In genomic region chr17:48023408-48024148, GRCh38 we compare ENCODE assay signal across 1 cellular context.
TF ChIP-seq lines count a peak whose summit lies in the region.

No MANE protein-coding gene starts in this region.

TF ChIP-seq in HEK293, 187 proteins besides CTCF, POLR2A, EP300 and RAD21 (continued from another document and continues in another):
- peak; percentile 90 for TF ChIP-seq PATZ1 (tag by site-specific recombination; IDR thresholded peaks at IDR 0.05)
- no peak for TF ChIP-seq ZNF19 (tag by site-specific recombination; IDR thresholded peaks at IDR 0.05; ENCODE audit: low read depth)
- TF ChIP-seq ZNF621 (tag by site-specific recombination; IDR thresholded peaks at IDR 0.05): no peak
- TF ChIP-seq ZBTB17 (tag by site-specific recombination; IDR thresholded peaks at IDR 0.05): peak; percentile 71
- no peak for TF ChIP-seq ZNF274 (IDR thresholded peaks at IDR 0.05; ENCODE audit: low read length)
- no peak for TF ChIP-seq ZNF274 (tag by site-specific recombination; IDR thresholded peaks at IDR 0.05; ENCODE audit: borderline replicate concordance)
- TF ChIP-seq FEZF1 (tag by site-specific recombination; IDR thresholded peaks at IDR 0.05): no peak
- TF ChIP-seq SETDB1 (IDR thresholded peaks at IDR 0.05; ENCODE audit: insufficient read length, low read length): no peak
- no peak for TF ChIP-seq ZNF362 (tag by site-specific recombination; IDR thresholded peaks at IDR 0.05)
- peak; percentile 92 for TF ChIP-seq ZNF600 (tag by site-specific recombination; IDR thresholded peaks at IDR 0.05)
- TF ChIP-seq SCRT1 (tag by site-specific recombination; IDR thresholded peaks at IDR 0.05; ENCODE audit: borderline replicate concordance): no peak
- TF ChIP-seq ZNF488 (tag by site-specific recombination; IDR thresholded peaks at IDR 0.05): no peak
- no peak for TF ChIP-seq ZNF585B (tag by site-specific recombination; IDR thresholded peaks at IDR 0.05)
- no peak for TF ChIP-seq TRIM28 (IDR thresholded peaks at IDR 0.05; ENCODE audit: borderline replicate concordance, low read length)
- TF ChIP-seq ZFHX2 (tag by site-specific recombination; conservative IDR thresholded peaks at IDR 0.05): peak; percentile 48
- no peak for TF ChIP-seq ZNF610 (tag by site-specific recombination; IDR thresholded peaks at IDR 0.05; ENCODE audit: borderline replicate concordance)
- peak; percentile 50; the same call in 1 of the 2 replicates for TF ChIP-seq ZNF24 (tag by site-specific recombination; IDR thresholded peaks at IDR 0.05)
- no peak for TF ChIP-seq ZNF155 (tag by site-specific recombination; IDR thresholded peaks at IDR 0.05)
- 0 out of 2 replicates have a peak, but pooled peaks have one; percentile 30 for TF ChIP-seq OVOL3 (tag by site-specific recombination; IDR thresholded peaks at IDR 0.05)
- TF ChIP-seq AEBP2 (tag by site-specific recombination; IDR thresholded peaks at IDR 0.05; ENCODE audit: borderline replicate concordance): no peak
- no peak for TF ChIP-seq ZNF433 (tag by site-specific recombination; IDR thresholded peaks at IDR 0.05; ENCODE audit: low read depth)
- TF ChIP-seq HIC1 (tag by site-specific recombination; IDR thresholded peaks at IDR 0.05): peak; percentile 91
- TF ChIP-seq ZNF416 (tag by site-specific recombination; IDR thresholded peaks at IDR 0.05): no peak
- peak; percentile 76; the same call in 1 of the 2 replicates for TF ChIP-seq IKZF3 (tag by site-specific recombination; IDR thresholded peaks at IDR 0.05)
- no peak for TF ChIP-seq ZNF404 (tag by site-specific recombination; IDR thresholded peaks at IDR 0.05)
- no peak for TF ChIP-seq ZNF792 (tag by site-specific recombination; IDR thresholded peaks at IDR 0.05)
- no peak for TF ChIP-seq ZFP69B (tag by site-specific recombination; IDR thresholded peaks at IDR 0.05)
- no peak for TF ChIP-seq ZNF146 (tag by site-specific recombination; IDR thresholded peaks at IDR 0.05)
- no peak for TF ChIP-seq ZNF391 (tag by site-specific recombination; IDR thresholded peaks at IDR 0.05; ENCODE audit: borderline replicate concordance, low read depth)
- TF ChIP-seq ZNF785 (tag by site-specific recombination; IDR thresholded peaks at IDR 0.05): no peak
- TF ChIP-seq GFI1B (tag by site-specific recombination; IDR thresholded peaks at IDR 0.05): no peak
- no peak for TF ChIP-seq ZBTB49 (tag by site-specific recombination; IDR thresholded peaks at IDR 0.05; ENCODE audit: low read depth)
- TF ChIP-seq GLI4 (tag by site-specific recombination; IDR thresholded peaks at IDR 0.05): no peak
- 0 out of 2 replicates have a peak, but pooled peaks have one; percentile 35 for TF ChIP-seq ZNF157 (tag by site-specific recombination; IDR thresholded peaks at IDR 0.05)
- 0 out of 2 replicates have a peak, but pooled peaks have one; percentile 24 for TF ChIP-seq ZBTB1 (tag by site-specific recombination; IDR thresholded peaks at IDR 0.05)
- no peak for TF ChIP-seq ZSCAN18 (tag by site-specific recombination; IDR thresholded peaks at IDR 0.05)
- peak; percentile 84 for TF ChIP-seq PRDM10 (tag by site-specific recombination; IDR thresholded peaks at IDR 0.05)
- TF ChIP-seq ZBTB7A (tag by site-specific recombination; IDR thresholded peaks at IDR 0.05; ENCODE audit: low read depth): no peak; the same call in 1 of the 2 replicates
- TF ChIP-seq ZNF394 (tag by site-specific recombination; IDR thresholded peaks at IDR 0.05; ENCODE audit: borderline replicate concordance): no peak
- TF ChIP-seq OSR2 (tag by site-specific recombination; IDR thresholded peaks at IDR 0.05): no peak
- no peak for TF ChIP-seq ZFP3 (tag by site-specific recombination; IDR thresholded peaks at IDR 0.05; ENCODE audit: low read depth)
- TF ChIP-seq KLF17 (tag by site-specific recombination; IDR thresholded peaks at IDR 0.05): 0 out of 2 replicates have a peak, but pooled peaks have one; percentile 35
- no peak for TF ChIP-seq ZSCAN4 (tag by site-specific recombination; IDR thresholded peaks at IDR 0.05)
- TF ChIP-seq MYNN (tag by site-specific recombination; IDR thresholded peaks at IDR 0.05; ENCODE audit: borderline replicate concordance): peak; percentile 27; the same call in 1 of the 2 replicates
- peak; percentile 72 for TF ChIP-seq ZBTB8A (tag by site-specific recombination; IDR thresholded peaks at IDR 0.05)
- TF ChIP-seq ZNF501 (tag by site-specific recombination; IDR thresholded peaks at IDR 0.05): peak; percentile 63; the same call in 1 of the 2 replicates
